ENCODE assay signal across 1 cellular context in the genomic region with DNA sequence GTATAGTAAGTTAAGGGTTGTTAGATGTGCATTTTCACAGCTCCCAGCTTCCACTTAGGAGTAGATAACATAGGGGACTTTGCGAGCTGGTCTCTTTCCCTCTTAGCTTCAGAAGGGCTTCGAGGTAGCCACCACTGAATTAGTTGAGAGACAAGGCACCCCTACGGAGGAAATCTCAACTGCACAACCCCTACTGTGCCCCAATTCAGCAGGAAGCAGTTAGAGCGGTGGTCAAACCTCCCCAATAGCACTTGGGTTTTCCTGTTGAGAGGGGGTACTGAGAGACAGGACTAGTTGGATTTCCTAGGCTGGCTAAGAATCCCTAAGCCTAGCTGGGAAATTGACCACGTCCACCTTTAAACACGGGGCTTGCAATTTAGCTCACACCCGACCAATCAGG.
TF ChIP-seq lines count a peak whose summit lies in the region.

No MANE protein-coding gene starts in this region.

TF ChIP-seq in endothelial cell of umbilical vein, 7 proteins besides CTCF, POLR2A, EP300 and RAD21 (continued from another document):
- no peak for TF ChIP-seq FOS (IDR thresholded peaks at IDR 0.05; ENCODE audit: borderline replicate concordance, insufficient read depth, low read length)
- no peak for TF ChIP-seq EZH2 (IDR thresholded peaks at IDR 0.05; ENCODE audit: borderline replicate concordance, low read depth, low read length, severe bottlenecking)
TF ChIP-seq in endothelial cell of umbilical vein: peak in this region for 0.
